In the genomic region with DNA sequence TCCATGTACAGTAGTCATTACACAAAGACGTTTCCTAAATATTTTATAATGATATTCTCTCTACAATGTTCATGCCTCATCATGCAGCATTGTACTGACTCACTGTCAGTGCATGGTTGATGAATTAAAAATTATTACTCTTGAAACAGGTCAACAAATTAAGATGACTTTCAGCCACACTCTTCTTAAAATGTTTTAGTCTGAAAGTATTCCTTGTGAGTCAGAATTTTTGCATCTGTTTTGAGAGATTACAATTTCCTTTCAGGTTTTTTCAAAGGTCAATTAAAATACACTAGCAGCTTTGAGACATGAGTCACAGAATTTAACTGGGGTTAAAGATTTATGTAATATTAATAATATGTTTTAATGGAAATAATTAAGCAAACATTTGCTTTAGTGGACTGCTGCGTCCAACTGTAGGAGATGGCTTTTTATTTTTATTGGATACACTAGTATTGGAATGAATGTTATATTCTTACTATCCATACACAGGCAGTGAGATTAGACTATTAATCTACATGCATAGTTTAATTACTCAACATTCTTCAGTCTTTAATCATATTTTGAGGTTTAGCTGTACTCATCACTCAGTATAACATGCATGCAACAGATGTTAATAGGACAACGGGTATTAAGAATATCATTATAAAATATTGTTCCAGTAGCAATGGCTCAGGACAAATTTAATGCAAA, we compare ENCODE assay signal across 22 cellular contexts. TPM values are rescaled to one million over a fixed set of nuclear protein-coding genes. Genes with fewer than 3 reads are reported as not detected.
DNase-seq lines count a peak whose midpoint lies in the region; TF ChIP-seq lines count a peak whose summit lies in the region.
"Had no signal": no experiment of that assay in that cellular context is flagged by ENCODE, and none has a peak within 500 bp of the region (broad histone marks: within the 10 kb centered on the region; RNA-seq: fewer than 3 reads in every experiment).

No MANE protein-coding gene starts in this region.

- H3K36me3 ChIP-seq in ACC112 (ENCODE audit: insufficient read depth, low read length), result peaks cover 17% of the 10 kb centered on the region
- H3K36me3 ChIP-seq in mesendoderm (ENCODE audit: control insufficient read depth, insufficient read depth, low read length), result no peaks in the 10 kb centered on the region
- H3K36me3 ChIP-seq in suprapubic skin, result no peaks in the 10 kb centered on the region
- H3K36me3 ChIP-seq: HAP-1 had no signal

- H3K4me2 ChIP-seq in mesendoderm (ENCODE audit: low read length), result no peak overlapping the region

- H4K5ac ChIP-seq in mesendoderm (ENCODE audit: low read length), result no peak overlapping the region

- H3K79me2 ChIP-seq in ACC112 (ENCODE audit: control insufficient read depth, insufficient read depth, low read length, unreplicated experiment), result peaks cover 10% of the 10 kb centered on the region
- H3K79me2 ChIP-seq in mesendoderm (ENCODE audit: control insufficient read depth, insufficient read depth, low read length), result no peaks in the 10 kb centered on the region

- H3K56ac ChIP-seq in mesendoderm (ENCODE audit: low read length), result no peak overlapping the region

- no peaks in the 10 kb centered on the region for H3K27me3 ChIP-seq in ACC112 (ENCODE audit: insufficient read depth, low read length)
- no peaks in the 10 kb centered on the region for H3K27me3 ChIP-seq in mesendoderm (ENCODE audit: insufficient read depth, low read length, poor library complexity)
- no peaks in the 10 kb centered on the region for H3K27me3 ChIP-seq in suprapubic skin

- peaks cover 11% of the 10 kb centered on the region for H3K4me1 ChIP-seq in ACC112 (ENCODE audit: control insufficient read depth, insufficient read depth, low read length, unreplicated experiment)
- no peaks in the 10 kb centered on the region for H3K4me1 ChIP-seq in mesendoderm (ENCODE audit: control insufficient read depth, low read depth, low read length)
- H3K4me1 ChIP-seq in suprapubic skin, result no peaks in the 10 kb centered on the region
- H3K4me1 ChIP-seq: HAP-1 had no signal

- no peak overlapping the region for H3K4ac ChIP-seq in mesendoderm (ENCODE audit: low read depth, low read length)

- H2AK5ac ChIP-seq in mesendoderm (ENCODE audit: low read length), result no peak overlapping the region

- TF ChIP-seq CTCF in fibroblast of the aortic adventitia (IDR thresholded peaks at IDR 0.05; ENCODE audit: insufficient read depth, low read length) (no peak), suprapubic skin (IDR thresholded peaks at IDR 0.05) (no peak)

- no peak for TF ChIP-seq EP300 in suprapubic skin (IDR thresholded peaks at IDR 0.05)

- H3K4me3 ChIP-seq in ACC112 (ENCODE audit: low read depth, low read length) (no peak overlapping the region), fibroblast of the aortic adventitia (ENCODE audit: low read depth, low read length) (no peak overlapping the region), mesendoderm (ENCODE audit: low read length) (no peak overlapping the region), suprapubic skin (no peak overlapping the region)
- H3K4me3 ChIP-seq: HAP-1 had no signal

- no peak overlapping the region for H3K18ac ChIP-seq in mesendoderm (ENCODE audit: low read length)

- H3K23ac ChIP-seq in mesendoderm (ENCODE audit: low read length), result no peak overlapping the region

- H3K27ac ChIP-seq in ACC112 (ENCODE audit: low read depth, low read length) (peak overlapping the region; percentile 48), mesendoderm (ENCODE audit: low read depth, low read length) (no peak overlapping the region), suprapubic skin (no peak overlapping the region)

- H3K79me1 ChIP-seq in mesendoderm (ENCODE audit: low read length), result no peaks in the 10 kb centered on the region

- no peak overlapping the region for H3K9ac ChIP-seq in mesendoderm (ENCODE audit: low read length)

- H4K8ac ChIP-seq in mesendoderm (ENCODE audit: low read depth, low read length), result no peak overlapping the region

- DNase-seq in HPDE6-E6E7 (ENCODE audit: extremely low spot score) (peak; percentile 29), amniotic epithelial cell (ENCODE audit: low read depth) (peak; percentile 73), fibroblast of the aortic adventitia (ENCODE audit: low read depth) (peak; percentile 33), mesendoderm (no peak), globus pallidus (ENCODE audit: low spot score) (no peak), suprapubic skin (ENCODE audit: low spot score in 2 of 2) (no peak)
- no peak for DNase-seq in central memory CD4-positive, alpha-beta T cell
- DNase-seq: activated CD4-positive, alpha-beta T cell treated with anti-CD3 and anti-CD28 coated beads, Interleukin-2, amount 50 U/mL, for 1 hour; activated gamma-delta T cell treated with Interleukin-2 at 50 U/mL for 16 hours; amygdala; effector memory CD4-positive, alpha-beta T cell; KG1; left cardiac atrium; NCI-H1048; NCI-H2029 treated with DMSO at 0.1 percent for 48 hours; NCI-H510A treated with DMSO at 0.1 percent for 48 hours; nephron progenitor cell; stimulated activated CD4-positive, alpha-beta T cell treated with anti-CD3 and anti-CD28 coated beads, Interleukin-4, amount 100 ng/mL, for 4 hours; T-cell had no signal

- no peak overlapping the region for H2BK15ac ChIP-seq in mesendoderm (replicated peaks; ENCODE audit: low read depth)

- H2BK5ac ChIP-seq in mesendoderm (ENCODE audit: low read length), result no peak overlapping the region

- no peak overlapping the region for H2BK120ac ChIP-seq in mesendoderm (ENCODE audit: low read depth, low read length)

- WGBS in mesendoderm (ENCODE audit: extremely low coverage, insufficient coverage, low lambda C conversion rate), result no CpG with 5 or more reads among the region's 3 CpGs
- 50% methylated on average over 3 of the region's 3 CpGs for WGBS in suprapubic skin

- H2AFZ ChIP-seq in ACC112 (ENCODE audit: low read length, unreplicated experiment), result no peak overlapping the region

- H3K9me3 ChIP-seq in suprapubic skin, result no peaks in the 10 kb centered on the region
- H3K9me3 ChIP-seq: HAP-1 had no signal

- no peak for TF ChIP-seq POLR2A in suprapubic skin (IDR thresholded peaks at IDR 0.05)

RNA-seq across cellular contexts. Expression of gene COL12A1, which starts 9.7 kb away (rescaled TPM):
- total RNA-seq in fibroblast of the aortic adventitia (ENCODE audit: low replicate concordance) (139 and 342 TPM in 2 replicates), suprapubic skin (10 to 100 TPM; 41.2 to 47.2 (median 44.1) TPM)
- 0.74 TPM for polyA plus RNA-seq in mesendoderm (2013, experiment 1 of 2)
- 0.64 TPM for polyA plus RNA-seq in mesendoderm (2013, experiment 2 of 2)
- polyA plus RNA-seq: CD14-positive monocyte had no signal

RNA-seq across cellular contexts. Expression of gene COX7A2, which starts 47.4 kb away (rescaled TPM):
- total RNA-seq in fibroblast of the aortic adventitia (ENCODE audit: low replicate concordance) (34.1 and 197 TPM in 2 replicates), suprapubic skin (100 to 1,000 TPM; 110 to 303 (median 209) TPM)
- polyA plus RNA-seq in mesendoderm (2013, experiment 1 of 2), result 938 TPM
- polyA plus RNA-seq in mesendoderm (2013, experiment 2 of 2), result 911 TPM

Comparison
In these comparisons a context has a peak if more than half of its experiments do, and no peak if none do; other contexts are left out.
1. DNase-seq: peak in HPDE6-E6E7 (single experiment), amniotic epithelial cell (single experiment) and fibroblast of the aortic adventitia (single experiment); none in mesendoderm (single experiment), globus pallidus (single experiment), suprapubic skin (0 of 2) and central memory CD4-positive, alpha-beta T cell (single experiment).